In the genomic region with DNA sequence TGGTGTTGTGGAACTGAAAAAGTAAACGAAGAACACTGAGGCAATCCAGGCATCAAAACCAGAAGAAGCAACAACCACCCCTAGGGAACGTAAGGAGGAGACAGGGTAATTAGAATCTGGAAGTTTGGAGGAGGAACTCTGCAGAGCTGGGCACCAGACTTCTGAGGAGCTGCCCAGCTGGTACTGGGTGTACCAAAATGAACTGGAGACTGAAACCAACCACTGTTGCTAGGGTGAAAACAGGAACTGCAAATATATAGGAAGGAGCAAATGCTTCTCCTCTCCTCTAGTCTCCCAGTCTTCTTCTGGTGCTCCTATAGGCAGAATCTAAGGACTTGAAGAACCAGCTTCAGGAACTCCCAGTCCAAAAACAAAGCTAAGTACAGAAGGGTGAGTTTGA, we compare ENCODE assay signal across 16 cellular contexts.
DNase-seq lines count a peak whose midpoint lies in the region; ATAC-seq, FAIRE-seq and TF ChIP-seq lines count a peak whose summit lies in the region.
"Had no signal": no experiment of that assay in that cellular context is flagged by ENCODE, and none has a peak within 500 bp of the region (broad histone marks: within the 10 kb centered on the region; RNA-seq: fewer than 3 reads in every experiment).

No MANE protein-coding gene starts in this region.

- DNase-seq in MM.1S, result no peak
- peak; percentile 74 for DNase-seq in OCI-M1 (lab: John Stamatoyannopoulos, UW)
- DNase-seq in GM12878 (ENCODE audit: low read depth, low spot score), result no peak
- no peak for DNase-seq in NCI-H1092 (lab: John Stamatoyannopoulos, UW)
- DNase-seq in HK-2 (ENCODE audit: unreplicated experiment), result no peak
- no peak for DNase-seq in activated CD8-positive, alpha-beta memory T cell treated with anti-CD3 and anti-CD28 coated beads, Interleukin-2, amount 50 U/mL, for 48 hours
- DNase-seq in CD14-positive monocyte (ENCODE audit: low spot score), result no peak
- DNase-seq: 8988T; Caco-2; CD8-positive, alpha-beta memory T cell; GOT3; H9 had no signal

- no peak overlapping the region for H3K9ac ChIP-seq in BLaER1
- H3K9ac ChIP-seq in MM.1S (ENCODE audit: low read length), result no peak overlapping the region
- H3K9ac ChIP-seq in GM12878 (ENCODE audit: control insufficient read depth, insufficient read depth, low read length), result no peak overlapping the region

- POLR2A ChIA-PET in GM12878 (lab: Charles Lee), result no interaction called here

- H3K27me3 ChIP-seq in BLaER1 (no peaks in the 10 kb centered on the region), MM.1S (replicated peaks; ENCODE audit: insufficient read depth, low read length) (no peaks in the 10 kb centered on the region), GM12878 (replicated peaks in 1 of 2; ENCODE audit: control insufficient read depth in 2 of 2, insufficient read depth in 2 of 2, low read length in 1 of 2) (no peaks in the 10 kb centered on the region)

- WGBS in GM12878 (ENCODE audit: insufficient coverage, insufficient replicate concordance, low lambda C conversion rate, missing lambda C conversion rate), result 18% methylated on average over 2 of the region's 2 CpGs

- H3K4me1 Mint-ChIP-seq in CD14-positive monocyte, result no peaks in the 10 kb centered on the region
- H3K4me1 Mint-ChIP-seq: B cell; CD8-positive, alpha-beta memory T cell; H9 had no signal

- ATAC-seq in GM12878, result peak; percentile 78
- ATAC-seq: HepG2 had no signal

- no peaks in the 10 kb centered on the region for H4K20me1 ChIP-seq in BLaER1
- H4K20me1 ChIP-seq in MM.1S (ENCODE audit: insufficient read depth, low read length), result no peaks in the 10 kb centered on the region
- H4K20me1 ChIP-seq in GM12878 (ENCODE audit: control insufficient read depth, insufficient read depth), result no peaks in the 10 kb centered on the region

- no peak overlapping the region for H2AFZ ChIP-seq in MM.1S (ENCODE audit: low read length)
- H2AFZ ChIP-seq in GM12878 (ENCODE audit: control insufficient read depth, low read depth, low read length), result no peak overlapping the region

- H3K4me2 ChIP-seq in BLaER1 (peak overlapping the region; percentile 20; the same call in 1 of the 2 replicates), MM.1S (ENCODE audit: low read depth, low read length) (peak overlapping the region; percentile 21; the same call in 1 of the 2 replicates), GM12878 (ENCODE audit: control insufficient read depth, insufficient read depth) (no peak overlapping the region)

- no peak for TF ChIP-seq EP300 in GM12878 (IDR thresholded peaks at IDR 0.05; ENCODE audit: borderline replicate concordance in 1 of 2, control insufficient read depth in 1 of 2, low read depth in 2 of 2, low read length in 2 of 2)

- no peak for FAIRE-seq in GM12878 (lab: Jason Lieb, UNC)
- FAIRE-seq: HepG2, HTR-8/SVneo had no signal

- H3K27ac ChIP-seq in BLaER1 (no peak overlapping the region), MM.1S (ENCODE audit: low read length) (peak overlapping the region; percentile 27; the same call in 1 of the 2 replicates), GM12878 (ENCODE audit: control insufficient read depth, insufficient read depth) (no peak overlapping the region)

- no peak overlapping the region for H3K27ac Mint-ChIP-seq in CD14-positive monocyte
- H3K27ac Mint-ChIP-seq: B cell; CD8-positive, alpha-beta memory T cell had no signal

- BruUV-seq in GM12878 (replicated peaks; lab: Mats Ljungman, UMichigan), result no TSS peak

- H3K27me3 Mint-ChIP-seq in CD14-positive monocyte (ENCODE audit: low read depth in 3 of 3), result no peaks in the 10 kb centered on the region
- H3K27me3 Mint-ChIP-seq: B cell; CD8-positive, alpha-beta memory T cell had no signal

- H3K4me3 ChIP-seq in BLaER1, result no peak overlapping the region
- H3K4me3 ChIP-seq in MM.1S (ENCODE audit: low read length), result no peak overlapping the region
- no peak overlapping the region for H3K4me3 ChIP-seq in GM12878

- H3K4me3 Mint-ChIP-seq in CD14-positive monocyte, result no peak overlapping the region
- H3K4me3 Mint-ChIP-seq: B cell; CD8-positive, alpha-beta memory T cell; H9 had no signal

- TF ChIP-seq CTCF in MM.1S (IDR thresholded peaks at IDR 0.05; ENCODE audit: low read length) (no peak), GM12878 (IDR thresholded peaks at IDR 0.05 in 2 of 3, conservative IDR thresholded peaks at IDR 0.05 in 1 of 3; ENCODE audit: control insufficient read depth in 2 of 3, extremely low read depth in 1 of 3, insufficient read depth in 1 of 3, low read depth in 3 of 3, low read length in 3 of 3) (no peak), CD14-positive monocyte (IDR thresholded peaks at IDR 0.05) (no peak)

- RAD21 ChIA-PET in GM12878 (lab: Charles Lee; ENCODE audit: unreplicated experiment), result no interaction called here

- H3K36me3 Mint-ChIP-seq in CD14-positive monocyte, result no peaks in the 10 kb centered on the region
- H3K36me3 Mint-ChIP-seq: CD8-positive, alpha-beta memory T cell had no signal

- in situ Hi-C loops in GM12878 (cut with MboI), result no loop called here

- no peaks in the 10 kb centered on the region for H3K9me2 ChIP-seq in MM.1S (replicated peaks; ENCODE audit: insufficient read depth, low read length)

- no peaks in the 10 kb centered on the region for H3K79me2 ChIP-seq in MM.1S (ENCODE audit: low read length)
- H3K79me2 ChIP-seq in GM12878 (ENCODE audit: control insufficient read depth, insufficient read depth, low read length), result no peaks in the 10 kb centered on the region

- no peak for TF ChIP-seq POLR2A in GM12878 (IDR thresholded peaks at IDR 0.05; ENCODE audit: low read depth, low read length)

- intact Hi-C loops in GM12878 (cut with micrococcal nuclease; ENCODE audit: unreplicated experiment) (no loop called here), CD14-positive monocyte (cut with micrococcal nuclease) (no loop called here)

- H3K9me3 ChIP-seq in BLaER1 (no peaks in the 10 kb centered on the region), MM.1S (replicated peaks; ENCODE audit: insufficient read depth, low read length) (no peaks in the 10 kb centered on the region), GM12878 (replicated peaks; ENCODE audit: control insufficient read depth, insufficient read depth, low read length) (no peaks in the 10 kb centered on the region)
- H3K9me3 ChIP-seq: Caco-2 had no signal

- peaks cover 0 to 10% (median 3%) of the 10 kb centered on the region in 7 donors for H3K9me3 Mint-ChIP-seq in CD14-positive monocyte
- H3K9me3 Mint-ChIP-seq: H9 had no signal

- H3F3A ChIP-seq in MM.1S (ENCODE audit: insufficient read depth, low read length), result no peaks in the 10 kb centered on the region

- no peak for TF ChIP-seq RAD21 in GM12878 (IDR thresholded peaks at IDR 0.05; ENCODE audit: insufficient read depth, low read depth, low read length)

- H3K36me3 ChIP-seq in BLaER1, result no peaks in the 10 kb centered on the region
- H3K36me3 ChIP-seq in MM.1S (replicated peaks; ENCODE audit: insufficient read depth, low read length), result no peaks in the 10 kb centered on the region
- no peaks in the 10 kb centered on the region for H3K36me3 ChIP-seq in GM12878 (ENCODE audit: control insufficient read depth in 2 of 2, insufficient read depth in 2 of 2, low read length in 1 of 2)

- H3K4me1 ChIP-seq in BLaER1 (peaks cover 15% of the 10 kb centered on the region), MM.1S (ENCODE audit: low read length) (peaks cover 11% of the 10 kb centered on the region; the same call in 1 of the 2 replicates), GM12878 (ENCODE audit: control insufficient read depth, insufficient read depth, low read length) (no peaks in the 10 kb centered on the region)
- H3K4me1 ChIP-seq: Caco-2 had no signal

- SMC1A ChIA-PET in GM12878 (lab: Charles Lee; ENCODE audit: uncharacterized antibody, unreplicated experiment), result interaction anchor here (1.5 kb wide), 1 partner anchor 19 kb away, joined by 3 read pairs; no protein-coding TSS in a partner anchor

- CTCF ChIA-PET in GM12878 (lab: Yijun Ruan, JAX), result interaction anchor here (1.2 kb wide), 1 partner anchor 12 kb away, joined by 3 read pairs; no protein-coding TSS in a partner anchor

TF ChIP-seq in GM12878, 131 proteins besides CTCF, POLR2A, EP300 and RAD21:
- TF ChIP-seq, protein P1, sequence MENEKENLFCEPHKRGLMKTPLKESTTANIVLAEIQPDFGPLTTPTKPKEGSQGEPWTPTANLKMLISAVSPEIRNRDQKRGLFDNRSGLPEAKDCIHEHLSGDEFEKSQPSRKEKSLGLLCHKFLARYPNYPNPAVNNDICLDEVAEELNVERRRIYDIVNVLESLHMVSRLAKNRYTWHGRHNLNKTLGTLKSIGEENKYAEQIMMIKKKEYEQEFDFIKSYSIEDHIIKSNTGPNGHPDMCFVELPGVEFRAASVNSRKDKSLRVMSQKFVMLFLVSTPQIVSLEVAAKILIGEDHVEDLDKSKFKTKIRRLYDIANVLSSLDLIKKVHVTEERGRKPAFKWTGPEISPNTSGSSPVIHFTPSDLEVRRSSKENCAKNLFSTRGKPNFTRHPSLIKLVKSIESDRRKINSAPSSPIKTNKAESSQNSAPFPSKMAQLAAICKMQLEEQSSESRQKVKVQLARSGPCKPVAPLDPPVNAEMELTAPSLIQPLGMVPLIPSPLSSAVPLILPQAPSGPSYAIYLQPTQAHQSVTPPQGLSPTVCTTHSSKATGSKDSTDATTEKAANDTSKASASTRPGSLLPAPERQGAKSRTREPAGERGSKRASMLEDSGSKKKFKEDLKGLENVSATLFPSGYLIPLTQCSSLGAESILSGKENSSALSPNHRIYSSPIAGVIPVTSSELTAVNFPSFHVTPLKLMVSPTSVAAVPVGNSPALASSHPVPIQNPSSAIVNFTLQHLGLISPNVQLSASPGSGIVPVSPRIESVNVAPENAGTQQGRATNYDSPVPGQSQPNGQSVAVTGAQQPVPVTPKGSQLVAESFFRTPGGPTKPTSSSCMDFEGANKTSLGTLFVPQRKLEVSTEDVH (IDR thresholded peaks at IDR 0.05; ENCODE audit: low read depth, partially characterized antibody), result no peak
- no peak for TF ChIP-seq RELA (IDR thresholded peaks at IDR 0.05; ENCODE audit: borderline replicate concordance, partially characterized antibody)
- TF ChIP-seq RAD51 (IDR thresholded peaks at IDR 0.05), result no peak
- no peak for TF ChIP-seq IKZF2 (IDR thresholded peaks at IDR 0.05)
- no peak for TF ChIP-seq CBFB (IDR thresholded peaks at IDR 0.05; ENCODE audit: low read depth)
- no peak for TF ChIP-seq POLR2AphosphoS2 (IDR thresholded peaks at IDR 0.05; ENCODE audit: low read depth, low read length)
- TF ChIP-seq ZBED1 (IDR thresholded peaks at IDR 0.05; ENCODE audit: borderline replicate concordance), result no peak
- no peak for TF ChIP-seq SREBF2 (IDR thresholded peaks at IDR 0.05; ENCODE audit: low read length)
- no peak for TF ChIP-seq IKZF1 (conservative IDR thresholded peaks at IDR 0.05)
- TF ChIP-seq KLF5 (IDR thresholded peaks at IDR 0.05; ENCODE audit: partially characterized antibody), result no peak
- no peak for TF ChIP-seq TCF7 (IDR thresholded peaks at IDR 0.05; ENCODE audit: borderline replicate concordance)
- no peak for TF ChIP-seq MTA3 (IDR thresholded peaks at IDR 0.05; ENCODE audit: borderline replicate concordance, low read length)
- TF ChIP-seq SMARCA5 (IDR thresholded peaks at IDR 0.05), result no peak
- no peak for TF ChIP-seq CBX5 (IDR thresholded peaks at IDR 0.05; ENCODE audit: low read depth)
